16 cellular contexts compared by ENCODE assay signal in genomic region chr14:31080060-31080459, GRCh38. TPM values are rescaled to one million over a fixed set of nuclear protein-coding genes. Genes with fewer than 3 reads are reported as not detected.
DNase-seq lines count a peak whose midpoint lies in the region; TF ChIP-seq lines count a peak whose summit lies in the region.
"Had no signal": no experiment of that assay in that cellular context is flagged by ENCODE, and none has a peak within 500 bp of the region (broad histone marks: within the 10 kb centered on the region; RNA-seq: fewer than 3 reads in every experiment).

No MANE protein-coding gene starts in this region.

- no peak for TF ChIP-seq CTCF in osteocyte (IDR thresholded peaks at IDR 0.05)

- H3K9me3 Mint-ChIP-seq in osteocyte (ENCODE audit: unreplicated experiment) = peaks cover 4% of the 10 kb centered on the region

- peaks cover 4% of the 10 kb centered on the region for H3K36me3 Mint-ChIP-seq in osteocyte (ENCODE audit: unreplicated experiment)

- peaks cover 16% of the 10 kb centered on the region for H3K4me1 Mint-ChIP-seq in osteocyte (ENCODE audit: unreplicated experiment)
- H3K4me1 Mint-ChIP-seq: activated naive CD8-positive, alpha-beta T cell treated with anti-CD3 and anti-CD28 coated beads for 36 hours had no signal

- H3K27ac ChIP-seq in epithelial cell of prostate = peak overlapping the region; percentile 23

- H3K4me3 Mint-ChIP-seq in osteocyte (ENCODE audit: unreplicated experiment) = no peak overlapping the region
- H3K4me3 Mint-ChIP-seq: activated CD4-positive, alpha-beta memory T cell treated with anti-CD3 and anti-CD28 coated beads for 36 hours; activated naive CD8-positive, alpha-beta T cell treated with anti-CD3 and anti-CD28 coated beads for 36 hours; activated T-cell treated with anti-CD3 and anti-CD28 coated beads, Interleukin-2, amount 50 U/mL, for 4 hours; nephron had no signal

- DNase-seq in SIG-M5 treated with dmso at 0.1 percent for 504 hours (lab: John Stamatoyannopoulos, UW; ENCODE audit: unreplicated experiment) (peak; percentile 3), SIG-M5 (lab: John Stamatoyannopoulos, UW) (no peak), NCI-H226 (peak; percentile 20), epithelial cell of prostate (ENCODE audit: low read depth, low spot score) (no peak), osteocyte (ENCODE audit: extremely low spot score, unreplicated experiment) (no peak), glomerular visceral epithelial cell (ENCODE audit: extremely low spot score) (no peak), superior temporal gyrus (ENCODE audit: extremely low spot score) (no peak)
- DNase-seq in activated CD4-positive, CD25-positive, alpha-beta regulatory T cell (lab: John Stamatoyannopoulos, UW) = no peak
- DNase-seq: activated CD4-positive, alpha-beta memory T cell treated with anti-CD3 and anti-CD28 coated beads for 36 hours; activated naive CD8-positive, alpha-beta T cell treated with anti-CD3 and anti-CD28 coated beads for 36 hours; activated T-cell treated with anti-CD3 and anti-CD28 coated beads, Interleukin-2, amount 50 U/mL, for 4 hours; effector CD4-positive, alpha-beta T cell; NCI-H1092 treated with DMSO at 0.1 percent for 48 hours; NCI-H345; retina had no signal

- no peaks in the 10 kb centered on the region for H3K27me3 Mint-ChIP-seq in osteocyte (ENCODE audit: unreplicated experiment)
- H3K27me3 Mint-ChIP-seq: activated CD4-positive, alpha-beta memory T cell treated with anti-CD3 and anti-CD28 coated beads for 36 hours; activated naive CD8-positive, alpha-beta T cell treated with anti-CD3 and anti-CD28 coated beads for 36 hours had no signal

- H3K27ac Mint-ChIP-seq in osteocyte (ENCODE audit: unreplicated experiment) = peak overlapping the region; percentile 69
- H3K27ac Mint-ChIP-seq: activated CD4-positive, alpha-beta memory T cell treated with anti-CD3 and anti-CD28 coated beads for 36 hours; activated naive CD8-positive, alpha-beta T cell treated with anti-CD3 and anti-CD28 coated beads for 36 hours; nephron had no signal

RNA-seq across cellular contexts. Expression of gene STRN3, which starts 53.9 kb away (rescaled TPM):
- 38.7 and 40.4 TPM in 2 replicates for total RNA-seq in osteocyte

RNA-seq across cellular contexts. Expression of gene AP4S1, which starts 54.6 kb away (rescaled TPM):
- total RNA-seq in osteocyte = 5.2 and 6.3 TPM in 2 replicates

Comparison
In these comparisons a context has a peak if more than half of its experiments do, and no peak if none do; other contexts are left out.
1. DNase-seq: peak in SIG-M5 treated with dmso at 0.1 percent for 504 hours (single experiment) and NCI-H226 (single experiment); none in SIG-M5 (single experiment), epithelial cell of prostate (single experiment), osteocyte (single experiment), glomerular visceral epithelial cell (single experiment), activated CD4-positive, CD25-positive, alpha-beta regulatory T cell (0 of 4) and superior temporal gyrus (single experiment).